14 cellular contexts compared by ENCODE assay signal in the genomic region with DNA sequence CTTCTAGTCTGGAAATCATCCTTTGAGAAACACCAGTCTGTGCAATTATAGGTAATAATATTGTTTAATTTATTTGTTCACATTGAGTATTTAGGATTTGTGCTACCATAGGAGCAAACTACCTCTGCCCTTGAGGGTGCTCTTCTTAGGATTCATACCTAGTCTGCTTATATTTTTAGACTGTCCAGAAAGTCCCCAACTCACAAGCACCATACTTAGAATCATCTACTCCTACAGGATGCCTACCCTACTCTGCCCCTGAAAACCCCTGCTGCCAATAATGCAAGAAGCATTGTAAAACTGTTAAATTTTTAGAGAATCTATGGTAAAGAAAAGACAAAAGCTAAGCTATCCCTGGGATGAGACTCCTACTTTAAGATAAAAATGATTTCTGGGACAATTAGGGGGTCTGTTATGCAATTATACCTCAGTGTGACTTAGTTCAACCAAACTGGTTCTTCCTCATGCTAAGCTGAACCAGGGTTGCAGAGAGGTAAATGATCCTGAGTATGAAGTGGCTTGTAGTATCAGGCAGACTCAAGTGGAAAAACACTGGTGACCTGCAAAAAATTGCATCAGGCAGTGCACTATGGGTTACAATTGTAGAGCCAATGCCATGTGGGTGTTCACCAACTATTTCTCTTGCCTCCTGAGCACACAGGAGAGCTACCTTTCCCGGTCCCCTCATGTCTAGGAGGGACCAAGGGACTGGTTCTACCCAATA.
DNase-seq lines count a peak whose midpoint lies in the region; ATAC-seq and TF ChIP-seq lines count a peak whose summit lies in the region.
"Had no signal": no experiment of that assay in that cellular context is flagged by ENCODE, and none has a peak within 500 bp of the region (broad histone marks: within the 10 kb centered on the region; RNA-seq: fewer than 3 reads in every experiment).

No MANE protein-coding gene starts in this region.

- intact Hi-C loops in CD8-positive, alpha-beta T cell (cut with DNase I, micrococcal nuclease): loop anchor here in 1 of 2 experiments (5.0 kb wide), 1 partner anchor 240 kb away; no protein-coding TSS in a partner anchor
- intact Hi-C loops in psoas muscle (cut with DNase I): no loop called here

- H3K27me3 ChIP-seq in CD8-positive, alpha-beta T cell (ENCODE audit: insufficient read depth, low read length): no peaks in the 10 kb centered on the region
- no peaks in the 10 kb centered on the region for H3K27me3 ChIP-seq in psoas muscle (ENCODE audit: insufficient read depth in 3 of 3, low read length in 2 of 3)

- POLR2A ChIA-PET in CD8-positive, alpha-beta T cell (lab: Charles Lee): interaction anchor here (0.8 to 1.1 kb wide), 4 partner anchors 16 to 134 kb away, joined by 3 read pairs; no protein-coding TSS in a partner anchor

- DNase-seq in CD8-positive, alpha-beta T cell: no peak
- DNase-seq in caudate nucleus (lab: John Stamatoyannopoulos, UW) (no peak), psoas muscle (no peak)
- DNase-seq: CD4-positive, CD25-positive, alpha-beta regulatory T cell; NCI-H1105; NCI-H1694 treated with DMSO at 0.1 percent for 48 hours; NCI-H446 treated with DMSO at 0.1 percent for 48 hours; NCI-H748 treated with DMSO at 0.1 percent for 48 hours had no signal

- H3K27me3 Mint-ChIP-seq in CD8-positive, alpha-beta T cell (ENCODE audit: low read depth): no peaks in the 10 kb centered on the region
- H3K27me3 Mint-ChIP-seq: CD4-positive, CD25-positive, alpha-beta regulatory T cell had no signal

- peaks cover 31% of the 10 kb centered on the region for H3K4me1 ChIP-seq in CD8-positive, alpha-beta T cell (ENCODE audit: insufficient read depth, low read length)
- H3K4me1 ChIP-seq in psoas muscle: peaks cover 55% of the 10 kb centered on the region

- ATAC-seq in CD8-positive, alpha-beta T cell: no peak
- ATAC-seq in GM19463 (IDR thresholded peaks at IDR 0.05; ENCODE audit: unreplicated experiment) (peak; percentile 61), psoas muscle (no peak), GM18502 (IDR thresholded peaks at IDR 0.05; ENCODE audit: poor library complexity, unreplicated experiment) (no peak), GM21576 (IDR thresholded peaks at IDR 0.05; ENCODE audit: unreplicated experiment) (no peak), HG02970 (IDR thresholded peaks at IDR 0.05; ENCODE audit: low FRiP score, unreplicated experiment) (no peak)
- ATAC-seq: Right ventricle myocardium inferior had no signal

- no peak overlapping the region for H3K4me3 Mint-ChIP-seq in CD8-positive, alpha-beta T cell
- H3K4me3 Mint-ChIP-seq: CD4-positive, CD25-positive, alpha-beta regulatory T cell had no signal

- CTCF ChIA-PET in CD8-positive, alpha-beta T cell (lab: Charles Lee): interaction anchor here (1.1 kb wide), 1 partner anchor 211 kb away, joined by 3 read pairs; no protein-coding TSS in a partner anchor

- H3K9me3 Mint-ChIP-seq in CD8-positive, alpha-beta T cell: peaks cover 2% of the 10 kb centered on the region

- no peaks in the 10 kb centered on the region for H3K9me3 ChIP-seq in CD8-positive, alpha-beta T cell (ENCODE audit: low read length)
- no peaks in the 10 kb centered on the region for H3K9me3 ChIP-seq in psoas muscle

- H3K36me3 Mint-ChIP-seq in CD8-positive, alpha-beta T cell: peaks cover 9% of the 10 kb centered on the region

- TF ChIP-seq CTCF in CD8-positive, alpha-beta T cell (IDR thresholded peaks at IDR 0.05): no peak
- no peak for TF ChIP-seq CTCF in psoas muscle (IDR thresholded peaks at IDR 0.05)

- H3K27ac ChIP-seq in CD8-positive, alpha-beta T cell (ENCODE audit: low read depth, low read length): no peak overlapping the region
- H3K27ac ChIP-seq in caudate nucleus (ENCODE audit: low read depth, low read length) (peak overlapping the region; percentile 33), psoas muscle (peak overlapping the region; percentile 90)
- H3K27ac ChIP-seq: KMS-11 had no signal

- peak overlapping the region; percentile 23 for H3K27ac Mint-ChIP-seq in CD8-positive, alpha-beta T cell

- no peaks in the 10 kb centered on the region for H3K36me3 ChIP-seq in CD8-positive, alpha-beta T cell (ENCODE audit: insufficient read depth, low read length)
- H3K36me3 ChIP-seq in psoas muscle (ENCODE audit: insufficient read depth in 1 of 2, low read depth in 1 of 2): no peaks in the 10 kb centered on the region

- WGBS in psoas muscle, 3 donors: 86 to 100% (median 89%) methylated on average over 1 of the region's 1 CpG

- H3K4me3 ChIP-seq in CD8-positive, alpha-beta T cell (ENCODE audit: low read depth, low read length): no peak overlapping the region
- H3K4me3 ChIP-seq in psoas muscle: no peak overlapping the region

- H3K4me1 Mint-ChIP-seq in CD8-positive, alpha-beta T cell (ENCODE audit: low read depth): peaks cover 73% of the 10 kb centered on the region
